ENCODE assay signal across 9 cellular contexts in the genomic region with DNA sequence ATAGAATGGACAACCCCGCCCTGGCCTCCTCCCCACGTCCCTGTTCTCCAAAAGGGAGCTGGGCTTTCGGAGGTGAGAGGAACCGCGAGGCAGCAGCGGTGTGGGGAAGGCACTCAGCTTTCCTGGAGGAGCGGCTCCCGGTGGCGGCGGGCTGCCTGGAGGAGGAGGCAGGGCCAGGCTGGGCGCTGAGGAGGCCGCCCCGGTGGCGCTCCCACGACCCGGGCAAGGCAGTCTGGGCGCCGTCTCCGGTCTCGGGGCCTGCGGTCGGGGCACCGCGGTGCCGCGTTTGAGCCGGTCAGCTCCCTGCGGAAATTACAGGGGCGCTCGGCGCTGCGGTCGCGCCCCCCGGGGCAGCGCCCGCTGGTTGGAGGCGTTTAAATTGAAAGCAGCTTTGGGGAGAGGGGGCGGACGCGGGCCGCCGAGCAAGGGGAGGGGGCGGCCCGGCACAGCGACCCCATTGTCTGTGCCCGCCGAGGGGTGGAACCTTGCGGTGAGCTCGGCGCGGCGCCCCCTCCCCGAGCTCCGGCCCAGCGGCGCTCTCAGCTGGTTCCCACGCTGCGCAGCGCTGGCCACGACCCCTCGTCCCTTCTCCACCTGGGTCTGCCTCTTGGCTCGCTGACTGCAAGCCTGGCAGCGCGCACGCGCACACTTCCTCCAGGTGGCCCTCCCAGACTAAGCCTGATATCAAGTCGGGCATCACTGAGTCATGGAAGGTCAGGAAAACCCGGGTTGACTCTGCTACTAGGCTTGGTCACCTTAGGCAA. TPM values are rescaled to one million over a fixed set of nuclear protein-coding genes. Genes with fewer than 3 reads are reported as not detected.
DNase-seq lines count a peak whose midpoint lies in the region; ATAC-seq and TF ChIP-seq lines count a peak whose summit lies in the region.
"Had no signal": no experiment of that assay in that cellular context is flagged by ENCODE, and none has a peak within 500 bp of the region (broad histone marks: within the 10 kb centered on the region; RNA-seq: fewer than 3 reads in every experiment).

No MANE protein-coding gene starts in this region.

- WGBS in thyroid gland, 2 donors, result 7 to 27% methylated on average over 23 to 32 of the region's 69 CpGs

- H3K27me3 ChIP-seq in H7 (ENCODE audit: control insufficient read depth, insufficient read depth, low read length) (peaks cover 77% of the 10 kb centered on the region), uterus (peaks cover 0 to 12% of the 10 kb centered on the region in 2 donors), thyroid gland (no peaks in the 10 kb centered on the region)

- peak; percentile 94 for DNase-seq in H7
- peak; percentile 64 for DNase-seq in activated CD8-positive, alpha-beta memory T cell treated with anti-CD3 and anti-CD28 coated beads, Interleukin-2, amount 50 U/mL, for 48 hours
- peak; percentile 45 for DNase-seq in iPS DF 19.7 (ENCODE audit: low read depth, low spot score)
- DNase-seq in stimulated activated CD4-positive, alpha-beta T cell treated with anti-CD3 and anti-CD28 coated beads, Interleukin-1b, Interleukin-23, amount 100 ng/mL, for 48 hours, result peak; percentile 35
- DNase-seq in uterus, result no peak
- no peak for DNase-seq in thyroid gland
- DNase-seq in central memory CD4-positive, alpha-beta T cell, result no peak

- no peaks in the 10 kb centered on the region for H3K36me3 ChIP-seq in H7 (replicated peaks; ENCODE audit: control insufficient read depth, insufficient read depth, low read length)
- H3K36me3 ChIP-seq in uterus, result no peaks in the 10 kb centered on the region
- H3K36me3 ChIP-seq in thyroid gland, result no peaks in the 10 kb centered on the region
- H3K36me3 ChIP-seq: neutrophil had no signal

- TF ChIP-seq POLR2A in uterus (IDR thresholded peaks at IDR 0.05) (no peak), thyroid gland (IDR thresholded peaks at IDR 0.05) (no peak)

- H3K27ac ChIP-seq in uterus, result no peak overlapping the region
- H3K27ac ChIP-seq in thyroid gland, result no peak overlapping the region
- H3K27ac ChIP-seq: neutrophil had no signal

- H3K4me3 ChIP-seq in H7 (ENCODE audit: insufficient read depth, low read depth, low read length), result peak overlapping the region; percentile 65
- H3K4me3 ChIP-seq in uterus, result no peak overlapping the region
- H3K4me3 ChIP-seq in thyroid gland (replicated peaks in 1 of 3), result no peak overlapping the region

- intact Hi-C loops in uterus (cut with DNase I; ENCODE audit: low total_unique reads), result no loop called here
- intact Hi-C loops in thyroid gland (cut with DNase I), result no loop called here

- no peaks in the 10 kb centered on the region for H3K9me3 ChIP-seq in uterus
- no peaks in the 10 kb centered on the region for H3K9me3 ChIP-seq in thyroid gland
- H3K9me3 ChIP-seq: neutrophil had no signal

- no peak for TF ChIP-seq CTCF in uterus (IDR thresholded peaks at IDR 0.05)
- TF ChIP-seq CTCF in thyroid gland (IDR thresholded peaks at IDR 0.05), result no peak

- H3K4me1 ChIP-seq in uterus, result peaks cover 0 to 6% of the 10 kb centered on the region in 2 donors
- peaks cover 21 to 22% of the 10 kb centered on the region in 2 donors for H3K4me1 ChIP-seq in thyroid gland

- no peak for ATAC-seq in GM18873 (IDR thresholded peaks at IDR 0.05; ENCODE audit: low FRiP score, unreplicated experiment)

RNA-seq across cellular contexts. Expression of a gene that starts 58.7 kb away (rescaled TPM):
- 1.0 and 1.1 TPM in 2 replicates for total RNA-seq in H7 (2014; rRNA removed; shearing (Covaris generic))
- total RNA-seq in uterus, result not detected
- total RNA-seq in thyroid gland, result 1 to 10 TPM in 1 of 4 donors, under 1 TPM in 1, not detected in 2; 0.56 to 1.2 TPM

Comparison
In these comparisons a context has a peak if more than half of its experiments do, and no peak if none do; other contexts are left out.
1. DNase-seq: peak in H7 (single experiment), activated CD8-positive, alpha-beta memory T cell treated with anti-CD3 and anti-CD28 coated beads, Interleukin-2, amount 50 U/mL, for 48 hours (single experiment), iPS DF 19.7 (single experiment) and stimulated activated CD4-positive, alpha-beta T cell treated with anti-CD3 and anti-CD28 coated beads, Interleukin-1b, Interleukin-23, amount 100 ng/mL, for 48 hours (single experiment); none in uterus (0 of 2), thyroid gland (0 of 2) and central memory CD4-positive, alpha-beta T cell (single experiment).